10 cellular contexts compared by ENCODE assay signal in the genomic region with DNA sequence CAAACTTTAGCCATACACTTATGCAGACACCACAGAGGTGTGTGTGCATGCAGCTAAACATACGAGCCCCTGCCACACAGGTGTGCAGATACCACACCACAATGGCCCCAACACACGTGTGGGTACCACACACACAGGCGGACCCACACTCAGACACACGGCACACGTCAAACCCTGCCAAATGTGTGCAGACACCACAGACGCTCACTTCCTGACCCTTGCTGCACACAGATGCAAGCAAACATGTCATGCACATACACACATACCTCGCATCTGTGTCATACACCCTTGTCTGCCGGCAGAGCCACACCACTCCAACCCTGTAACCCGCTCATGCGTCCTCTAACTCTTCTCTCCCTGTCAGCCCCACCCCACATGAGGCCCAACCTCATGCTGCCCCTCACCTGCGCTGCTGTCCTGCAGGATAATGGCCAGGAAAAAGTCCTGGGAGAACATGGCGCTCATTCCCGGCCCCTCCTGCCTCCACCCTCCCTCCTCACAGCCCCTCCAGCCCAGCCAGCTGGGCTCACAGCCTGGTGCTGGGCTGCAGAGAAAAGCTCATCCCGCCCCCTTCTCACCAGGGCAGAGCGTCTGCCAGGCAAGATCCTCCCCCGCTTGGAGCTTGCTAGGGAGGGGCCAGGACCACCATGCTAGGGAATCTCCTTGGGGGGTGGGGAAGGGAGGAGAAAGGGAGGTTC. TPM values are rescaled to one million over a fixed set of nuclear protein-coding genes. Genes with fewer than 3 reads are reported as not detected.
DNase-seq lines count a peak whose midpoint lies in the region; ATAC-seq, FAIRE-seq and TF ChIP-seq lines count a peak whose summit lies in the region.
"Had no signal": no experiment of that assay in that cellular context is flagged by ENCODE, and none has a peak within 500 bp of the region (broad histone marks: within the 10 kb centered on the region; RNA-seq: fewer than 3 reads in every experiment).

No MANE protein-coding gene starts in this region.

- ATAC-seq in esophagus mucosa (no peak), HG03025 (IDR thresholded peaks at IDR 0.05; ENCODE audit: low FRiP score, unreplicated experiment) (no peak)

- no peak for TF ChIP-seq CTCF in Peyer's patch (IDR thresholded peaks at IDR 0.05)
- TF ChIP-seq CTCF in D721Med (IDR thresholded peaks at IDR 0.05; ENCODE audit: insufficient read depth, missing control alignments) = no peak

- no peak overlapping the region for H2BK5ac ChIP-seq in trophoblast cell (ENCODE audit: low read depth, low read length, poor library complexity)

- H3K27ac ChIP-seq in Peyer's patch (peak overlapping the region in 3 of 4 donors; percentile 11 to 82 (median 67)), trophoblast cell (ENCODE audit: low read depth, low read length) (no peak overlapping the region)
- H3K27ac ChIP-seq in effector memory CD4-positive, alpha-beta T cell (ENCODE audit: insufficient read depth, low read length, poor library complexity, severe bottlenecking) = peak overlapping the region; percentile 68
- H3K27ac ChIP-seq: SJSA1 had no signal

- no peaks in the 10 kb centered on the region for H3K79me2 ChIP-seq in trophoblast cell (ENCODE audit: control insufficient read depth, insufficient read depth, low read length, poor library complexity)

- no peak overlapping the region for H3K23ac ChIP-seq in trophoblast cell (ENCODE audit: low read length)

- DNase-seq in NCI-H748 (lab: John Stamatoyannopoulos, UW; ENCODE audit: unreplicated experiment) = peak; percentile 28
- DNase-seq in NCI-H748 treated with DMSO at 0.1 percent for 48 hours (lab: John Stamatoyannopoulos, UW) = no peak
- DNase-seq in Peyer's patch = no peak
- DNase-seq in effector memory CD4-positive, alpha-beta T cell = no peak
- peak; percentile 19 to 57 for DNase-seq in trophoblast cell
- DNase-seq in D721Med (ENCODE audit: insufficient read length, low spot score) = no peak

- no peak overlapping the region for H4K12ac ChIP-seq in trophoblast cell (ENCODE audit: low read depth, low read length)

- no peak overlapping the region for H3K4me2 ChIP-seq in trophoblast cell (ENCODE audit: low read length)
- H3K4me2 ChIP-seq: smooth muscle cell had no signal

- H3K4ac ChIP-seq in trophoblast cell (ENCODE audit: low read depth, low read length) = no peak overlapping the region

- no peaks in the 10 kb centered on the region for H3K36me3 ChIP-seq in Peyer's patch
- H3K36me3 ChIP-seq in effector memory CD4-positive, alpha-beta T cell (ENCODE audit: control insufficient read depth, insufficient read depth, low read length) = peaks cover 8% of the 10 kb centered on the region
- H3K36me3 ChIP-seq in trophoblast cell (ENCODE audit: control insufficient read depth in 1 of 2, insufficient read depth in 2 of 2, low read length in 2 of 2) = peaks cover 1 to 2% of the 10 kb centered on the region in 2 experiments
- H3K36me3 ChIP-seq: SJSA1 had no signal

- no peak overlapping the region for H2AK5ac ChIP-seq in trophoblast cell (ENCODE audit: low read length)

- H2AFZ ChIP-seq in trophoblast cell (ENCODE audit: insufficient read depth, low read length, poor library complexity) = no peak overlapping the region

- no peak for TF ChIP-seq POLR2A in Peyer's patch (IDR thresholded peaks at IDR 0.05)

- H3K4me3 ChIP-seq in Peyer's patch (no peak overlapping the region), trophoblast cell (ENCODE audit: low read depth, low read length) (peak overlapping the region; percentile 5)
- H3K4me3 ChIP-seq in effector memory CD4-positive, alpha-beta T cell (ENCODE audit: insufficient read depth, low read depth, low read length, poor library complexity, severe bottlenecking) = no peak overlapping the region
- H3K4me3 ChIP-seq: SJSA1, smooth muscle cell had no signal

- WGBS in trophoblast cell (ENCODE audit: extremely low coverage, insufficient coverage, insufficient read length) = no CpG with 5 or more reads among the region's 16 CpGs

- H3K4me1 ChIP-seq in Peyer's patch (peaks cover 0 to 35% (median 14%) of the 10 kb centered on the region in 4 donors), trophoblast cell (ENCODE audit: control insufficient read depth in 1 of 2, insufficient read depth in 2 of 2, low read length in 2 of 2) (no peaks in the 10 kb centered on the region)
- H3K4me1 ChIP-seq in effector memory CD4-positive, alpha-beta T cell (ENCODE audit: control insufficient read depth, insufficient read depth, low read length, poor library complexity, severe bottlenecking) = peaks cover 64% of the 10 kb centered on the region
- H3K4me1 ChIP-seq: SJSA1 had no signal

- H4K91ac ChIP-seq in trophoblast cell (ENCODE audit: low read depth, low read length) = no peak overlapping the region

- no peak overlapping the region for H3K9ac ChIP-seq in trophoblast cell (ENCODE audit: low read length)

- no peaks in the 10 kb centered on the region for H3K79me1 ChIP-seq in trophoblast cell (ENCODE audit: low read length)

- no peak overlapping the region for H3K18ac ChIP-seq in trophoblast cell (ENCODE audit: low read length)

- H3K9me3 ChIP-seq in Peyer's patch (no peaks in the 10 kb centered on the region), trophoblast cell (ENCODE audit: insufficient read depth, low read depth, low read length) (no peaks in the 10 kb centered on the region)
- no peaks in the 10 kb centered on the region for H3K9me3 ChIP-seq in effector memory CD4-positive, alpha-beta T cell (ENCODE audit: control insufficient read depth, low read length)
- H3K9me3 ChIP-seq: SJSA1 had no signal

- no peak for FAIRE-seq in D721Med (lab: Jason Lieb, UNC)

- no peak overlapping the region for H2BK12ac ChIP-seq in trophoblast cell (ENCODE audit: low read length)

- H3K27me3 ChIP-seq in Peyer's patch (no peaks in the 10 kb centered on the region), trophoblast cell (ENCODE audit: insufficient read depth, low read length) (no peaks in the 10 kb centered on the region)
- H3K27me3 ChIP-seq in effector memory CD4-positive, alpha-beta T cell (replicated peaks; ENCODE audit: control insufficient read depth, insufficient read depth, low read length, poor library complexity, severe bottlenecking) = no peaks in the 10 kb centered on the region
- H3K27me3 ChIP-seq: SJSA1 had no signal

- H4K8ac ChIP-seq in trophoblast cell (ENCODE audit: low read depth, low read length) = no peak overlapping the region

- no peak overlapping the region for H2BK120ac ChIP-seq in trophoblast cell (ENCODE audit: insufficient read depth, low read length, poor library complexity)

- H3K14ac ChIP-seq in trophoblast cell (ENCODE audit: low read length) = no peak overlapping the region

RNA-seq across cellular contexts. Expression of gene SMPD1, which starts 14.2 kb away (rescaled TPM):
- total RNA-seq in Peyer's patch (10 to 100 TPM; 11.6 to 78.3 (median 55.7) TPM), esophagus mucosa (10.3 TPM)
- polyA plus RNA-seq in trophoblast cell (2013) = 18.0 and 18.1 TPM in 2 replicates

RNA-seq across cellular contexts. Expression of gene APBB1, which starts 14.4 kb away (rescaled TPM):
- 10 to 100 TPM in 3 of 4 donors, 1 to 10 TPM in 1; 9.8 to 31.4 (median 15.0) TPM for total RNA-seq in Peyer's patch
- 15.4 and 15.6 TPM in 2 replicates for polyA plus RNA-seq in trophoblast cell (2013)
- 2.6 TPM for total RNA-seq in esophagus mucosa

RNA-seq across cellular contexts. Expression of gene HPX, which starts 36.3 kb away (rescaled TPM):
- total RNA-seq in Peyer's patch (10 to 100 TPM in 1 of 4 donors, 1 to 10 TPM in 2, not detected in 1; 2.2 to 10.1 (median 5.3) TPM), esophagus mucosa (0.64 TPM)
- polyA plus RNA-seq in trophoblast cell (2013) = 0.93 and 0.94 TPM in 2 replicates

Comparison
In these comparisons a context has a peak if more than half of its experiments do, and no peak if none do; other contexts are left out.
1. DNase-seq: peak in NCI-H748 (single experiment) and trophoblast cell (2 of 2); none in NCI-H748 treated with DMSO at 0.1 percent for 48 hours (single experiment), Peyer's patch (0 of 3), effector memory CD4-positive, alpha-beta T cell (0 of 3) and D721Med (single experiment).